6 cellular contexts compared by ENCODE assay signal in genomic region chr15:33679065-33679464, GRCh38.
"Had no signal": no experiment of that assay in that cellular context is flagged by ENCODE, and none has a peak within 500 bp of the region (broad histone marks: within the 10 kb centered on the region; RNA-seq: fewer than 3 reads in every experiment).

No MANE protein-coding gene starts in this region.

- H3K4me3 Mint-ChIP-seq: activated naive CD4-positive, alpha-beta T cell treated with anti-CD3 and anti-CD28 coated beads, Interleukin-2, amount 10 ng/mL, durations not matched to agents 7 days and 5 days; activated T-helper 17 cell treated with anti-CD3 and anti-CD28 coated beads, Interleukin-2, amount 50 U/mL, for 72 hours; neural crest cell had no signal

- H3K27ac Mint-ChIP-seq: activated naive CD4-positive, alpha-beta T cell treated with anti-CD3 and anti-CD28 coated beads, Interleukin-2, amount 10 ng/mL, durations not matched to agents 7 days and 5 days; activated T-helper 17 cell treated with anti-CD3 and anti-CD28 coated beads, Interleukin-2, amount 50 U/mL, for 72 hours had no signal

- H3K36me3 Mint-ChIP-seq: activated naive CD4-positive, alpha-beta T cell treated with anti-CD3 and anti-CD28 coated beads, Interleukin-2, amount 10 ng/mL, durations not matched to agents 7 days and 5 days had no signal

- H3K27me3 Mint-ChIP-seq: activated naive CD4-positive, alpha-beta T cell treated with anti-CD3 and anti-CD28 coated beads, Interleukin-2, amount 10 ng/mL, durations not matched to agents 7 days and 5 days had no signal

- ATAC-seq: activated T-helper 17 cell treated with anti-CD3 and anti-CD28 coated beads, Interleukin-2, amount 50 U/mL, for 72 hours; body of pancreas had no signal

- H3K4me1 Mint-ChIP-seq: activated naive CD4-positive, alpha-beta T cell treated with anti-CD3 and anti-CD28 coated beads, Interleukin-2, amount 10 ng/mL, durations not matched to agents 7 days and 5 days; activated T-helper 17 cell treated with anti-CD3 and anti-CD28 coated beads, Interleukin-2, amount 50 U/mL, for 72 hours; neural crest cell had no signal

- DNase-seq: activated CD4-positive, alpha-beta T cell treated with anti-CD3 and anti-CD28 coated beads for 4 hours; activated CD8-positive, alpha-beta memory T cell treated with anti-CD3 and anti-CD28 coated beads for 24 hours; activated naive CD4-positive, alpha-beta T cell treated with anti-CD3 and anti-CD28 coated beads, Interleukin-2, amount 10 ng/mL, durations not matched to agents 7 days and 5 days; body of pancreas had no signal

- H3K4me1 ChIP-seq: body of pancreas had no signal

- H3K9me3 Mint-ChIP-seq: activated naive CD4-positive, alpha-beta T cell treated with anti-CD3 and anti-CD28 coated beads, Interleukin-2, amount 10 ng/mL, durations not matched to agents 7 days and 5 days; activated T-helper 17 cell treated with anti-CD3 and anti-CD28 coated beads, Interleukin-2, amount 50 U/mL, for 72 hours; neural crest cell had no signal

- H3K4me3 ChIP-seq: body of pancreas had no signal

- H3K27ac ChIP-seq: body of pancreas had no signal

- H3K27me3 ChIP-seq: body of pancreas had no signal
